Comparison of ENCODE assay signal across 8 cellular contexts in the genomic region with DNA sequence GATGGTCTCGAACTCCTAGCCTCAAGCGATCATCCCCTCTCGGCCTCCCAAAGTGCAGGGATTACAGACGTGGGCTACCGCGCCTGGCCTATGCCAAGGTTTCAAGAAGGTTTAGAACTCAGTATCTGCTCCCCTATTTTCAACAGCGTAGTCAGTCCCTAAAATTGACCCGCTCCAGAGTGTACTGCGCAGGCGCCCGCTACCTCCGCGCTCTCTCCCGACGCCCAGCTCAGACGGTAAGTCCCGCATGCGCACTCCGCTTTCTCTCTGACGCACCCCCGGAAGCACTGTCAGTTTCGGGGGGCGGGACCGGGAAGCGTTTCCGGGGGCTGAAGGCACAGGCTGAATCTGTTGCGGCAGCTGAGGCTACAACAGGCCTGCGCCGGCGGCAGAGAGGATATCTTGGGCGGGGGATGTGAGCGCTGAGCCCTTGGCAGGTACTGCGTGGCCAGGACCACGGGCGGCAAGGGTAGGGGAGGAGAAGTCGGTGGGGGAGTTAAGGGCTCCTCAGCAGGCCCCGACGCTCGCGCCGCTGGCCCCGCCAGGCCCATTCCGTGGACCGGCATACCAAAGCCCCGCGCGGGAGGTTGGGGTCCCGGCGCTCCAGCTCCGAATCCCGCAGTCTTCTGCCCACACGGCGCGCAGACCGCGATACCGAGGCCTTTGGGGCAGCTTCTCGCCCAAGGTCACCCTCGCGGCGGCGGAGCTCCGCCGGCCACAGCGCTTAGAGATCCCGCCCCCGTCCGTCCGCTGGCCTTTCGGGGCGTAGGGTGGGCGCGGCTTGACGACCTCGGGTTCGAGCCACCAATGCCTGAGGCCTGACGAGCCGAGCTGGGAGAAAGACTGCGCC. TPM values are rescaled to one million over a fixed set of nuclear protein-coding genes. Genes with fewer than 3 reads are reported as not detected.
DNase-seq lines count a peak whose midpoint lies in the region; ATAC-seq and TF ChIP-seq lines count a peak whose summit lies in the region.

A gene with protein sequence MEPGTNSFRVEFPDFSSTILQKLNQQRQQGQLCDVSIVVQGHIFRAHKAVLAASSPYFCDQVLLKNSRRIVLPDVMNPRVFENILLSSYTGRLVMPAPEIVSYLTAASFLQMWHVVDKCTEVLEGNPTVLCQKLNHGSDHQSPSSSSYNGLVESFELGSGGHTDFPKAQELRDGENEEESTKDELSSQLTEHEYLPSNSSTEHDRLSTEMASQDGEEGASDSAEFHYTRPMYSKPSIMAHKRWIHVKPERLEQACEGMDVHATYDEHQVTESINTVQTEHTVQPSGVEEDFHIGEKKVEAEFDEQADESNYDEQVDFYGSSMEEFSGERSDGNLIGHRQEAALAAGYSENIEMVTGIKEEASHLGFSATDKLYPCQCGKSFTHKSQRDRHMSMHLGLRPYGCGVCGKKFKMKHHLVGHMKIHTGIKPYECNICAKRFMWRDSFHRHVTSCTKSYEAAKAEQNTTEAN (plus strand): TSS at position 345 of the 850 bp plus-strand sequence. CDS start 27,470 bp downstream, outside the sequence.

- peak within 1 kb of the TSS; percentile 90 to 98 (median 92) for H3K27ac ChIP-seq in upper lobe of left lung

- TF ChIP-seq CTCF in GM13977 (IDR thresholded peaks at IDR 0.05; ENCODE audit: extremely low read depth, insufficient read depth, missing control alignments) (no peak), upper lobe of left lung (IDR thresholded peaks at IDR 0.05) (no peak)

- peaks cover 17% of the 10 kb centered on the region for H3K4me1 Mint-ChIP-seq in T-helper 17 cell

- in situ Hi-C loops in GM13977 (cut with MboI; ENCODE audit: low pct_unique_long_range_greater_than_20kb, low sequenced_read_pairs, unreplicated experiment) = no loop called here

- H3K9me3 ChIP-seq in T-helper 17 cell (ENCODE audit: control insufficient read depth, low read length, poor library complexity, severe bottlenecking) (no peaks in the 10 kb centered on the region), upper lobe of left lung (no peaks in the 10 kb centered on the region)

- ATAC-seq in HG02884 (IDR thresholded peaks at IDR 0.05; ENCODE audit: unreplicated experiment) = peak; percentile 81
- ATAC-seq in T-helper 17 cell = peak; percentile 86
- peak; percentile 94 to 97 for ATAC-seq in left cardiac atrium
- peak; percentile 94 to 98 for ATAC-seq in upper lobe of left lung (ENCODE audit: low FRiP score in 2 of 2)

- H3K36me3 Mint-ChIP-seq in T-helper 17 cell (ENCODE audit: low read depth) = peaks cover 4% of the 10 kb centered on the region

- TF ChIP-seq POLR2A in upper lobe of left lung (IDR thresholded peaks at IDR 0.05) = peak in 3 of 4 donors; percentile 66 to 94 (median 92)

- DNase-seq in GM13977 (ENCODE audit: low spot score) = peak; percentile 97
- peak; percentile 72 to 91 for DNase-seq in NCI-H187 (lab: John Stamatoyannopoulos, UW)
- DNase-seq in T-helper 17 cell = peak; percentile 96 to 98 (median 97)
- peak; percentile 90 for DNase-seq in amniotic stem cell (lab: John Stamatoyannopoulos, UW)
- peak; percentile 99 for DNase-seq in left cardiac atrium
- peak; percentile 99 for DNase-seq in posterior vena cava (ENCODE audit: low spot score)
- DNase-seq in upper lobe of left lung = peak; percentile 95

- no peaks in the 10 kb centered on the region for H3K27me3 Mint-ChIP-seq in T-helper 17 cell

- peak within 1 kb of the TSS; percentile 100 for H3K4me3 Mint-ChIP-seq in T-helper 17 cell

- H3K36me3 ChIP-seq in upper lobe of left lung = peaks cover 0 to 9% (median 2%) of the 10 kb centered on the region in 4 donors

- intact Hi-C loops in left cardiac atrium (cut with DNase I) = no loop called here
- intact Hi-C loops in posterior vena cava (cut with DNase I) = no loop called here

- no peak for TF ChIP-seq EP300 in upper lobe of left lung (IDR thresholded peaks at IDR 0.05)

- H3K27ac Mint-ChIP-seq in T-helper 17 cell = peak within 1 kb of the TSS; percentile 100

- peak within 1 kb of the TSS; percentile 56 to 95 (median 75) for H3K4me3 ChIP-seq in upper lobe of left lung

- H3K27me3 ChIP-seq in upper lobe of left lung = no peaks in the 10 kb centered on the region

- H3K4me1 ChIP-seq in upper lobe of left lung = peaks cover 22 to 52% (median 41%) of the 10 kb centered on the region in 4 donors

- 2 to 9% methylated on average over 28 to 59 of the region's 79 CpGs for WGBS in upper lobe of left lung, 2 donors

RNA-seq across cellular contexts. Expression of the gene that starts here (rescaled TPM):
- total RNA-seq in T-helper 17 cell (10 to 100 TPM; 36.8 to 52.0 TPM), left cardiac atrium (10 to 100 TPM; 17.5 to 34.0 TPM), posterior vena cava (10 to 100 TPM; 15.8 to 18.0 TPM), upper lobe of left lung (10 to 100 TPM; 16.0 to 26.8 (median 19.4) TPM)

Comparison
In these comparisons a context has a peak if more than half of its experiments do, and no peak if none do; other contexts are left out.
1. Peak in every context shown above with its lines: DNase-seq, ATAC-seq, H3K4me3 ChIP-seq and H3K27ac ChIP-seq.